In the genomic region with DNA sequence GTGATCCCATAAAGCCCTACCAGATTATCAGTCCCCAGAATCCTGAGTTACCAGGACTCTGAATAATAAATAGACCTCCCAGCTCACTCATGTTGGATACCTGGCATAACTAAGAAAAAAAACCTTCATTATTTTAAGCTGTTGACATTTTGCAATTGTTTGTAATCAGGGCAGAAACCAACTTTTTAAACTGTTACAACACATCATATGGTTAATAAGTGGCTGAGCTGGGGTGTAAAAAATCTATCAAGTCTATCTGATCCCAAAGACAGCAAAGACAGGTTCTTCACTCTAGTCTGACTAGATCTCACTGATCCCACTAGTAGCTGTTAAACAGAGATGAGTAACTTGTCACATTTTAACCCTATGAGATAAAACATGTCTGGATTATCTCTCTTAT, we compare ENCODE assay signal across 20 cellular contexts.
"Had no signal": no experiment of that assay in that cellular context is flagged by ENCODE, and none has a peak within 500 bp of the region (broad histone marks: within the 10 kb centered on the region; RNA-seq: fewer than 3 reads in every experiment).

No MANE protein-coding gene starts in this region.

- H3K4me3 ChIP-seq: dorsolateral prefrontal cortex, heart left ventricle, neural progenitor cell, ovary, suprapubic skin, thyroid gland had no signal

- DNase-seq: cortex of kidney; dorsolateral prefrontal cortex; effector CD8-positive, alpha-beta T cell; heart left ventricle; hypothalamus; left colon; mammary epithelial cell; nucleus accumbens; ovary; right cardiac atrium; stimulated activated CD4-positive, alpha-beta T cell treated with anti-CD3 and anti-CD28 coated beads, Interleukin-4, amount 100 ng/mL, for 1 hour; stimulated activated CD8-positive, alpha-beta memory T cell treated with anti-CD3 and anti-CD28 coated beads, Interleukin-4, amount 100 ng/mL, for 48 hours; stimulated activated naive CD8-positive, alpha-beta T cell treated with anti-CD3 and anti-CD28 coated beads, Interleukin-15, Interleukin-2, amounts not matched to agents 100 U/mL and 50 U/mL, for 24 hours; thyroid gland had no signal

- H3K9me3 ChIP-seq: heart left ventricle, ovary, suprapubic skin, thyroid gland had no signal

- H3K4me2 ChIP-seq: neural progenitor cell had no signal

- FAIRE-seq: frontal cortex, urothelium cell line had no signal

- H3K4me1 ChIP-seq: heart left ventricle, suprapubic skin, thyroid gland had no signal

- ATAC-seq: heart left ventricle; left colon; natural killer cell treated with Interleukin-12 subunit alpha and Interleukin-12 subunit beta and Interleukin-15 and Interleukin-18, amount 100 ng/mL, for 72 hours; right cardiac atrium; stimulated activated effector memory CD8-positive, alpha-beta T cell treated with anti-CD3 and anti-CD28 coated beads, Interleukin-12 subunit alpha, Interleukin-12 subunit beta, amount 100 ng/mL, for 72 hours; stimulated activated naive CD8-positive, alpha-beta T cell treated with anti-CD3 and anti-CD28 coated beads, Interleukin-15, Interleukin-2, amounts not matched to agents 100 U/mL and 50 U/mL, for 24 hours had no signal

- H3K27me3 ChIP-seq: heart left ventricle, ovary, suprapubic skin, thyroid gland had no signal

- H3K9ac ChIP-seq: neural progenitor cell had no signal

- H3K27ac ChIP-seq: dorsolateral prefrontal cortex, heart left ventricle, neural progenitor cell, ovary, suprapubic skin, thyroid gland had no signal

- H3K36me3 ChIP-seq: heart left ventricle, neural progenitor cell, ovary, suprapubic skin, thyroid gland had no signal

- H2AFZ ChIP-seq: neural progenitor cell had no signal
